Comparison of ENCODE assay signal across 1 cellular context in the genomic region with DNA sequence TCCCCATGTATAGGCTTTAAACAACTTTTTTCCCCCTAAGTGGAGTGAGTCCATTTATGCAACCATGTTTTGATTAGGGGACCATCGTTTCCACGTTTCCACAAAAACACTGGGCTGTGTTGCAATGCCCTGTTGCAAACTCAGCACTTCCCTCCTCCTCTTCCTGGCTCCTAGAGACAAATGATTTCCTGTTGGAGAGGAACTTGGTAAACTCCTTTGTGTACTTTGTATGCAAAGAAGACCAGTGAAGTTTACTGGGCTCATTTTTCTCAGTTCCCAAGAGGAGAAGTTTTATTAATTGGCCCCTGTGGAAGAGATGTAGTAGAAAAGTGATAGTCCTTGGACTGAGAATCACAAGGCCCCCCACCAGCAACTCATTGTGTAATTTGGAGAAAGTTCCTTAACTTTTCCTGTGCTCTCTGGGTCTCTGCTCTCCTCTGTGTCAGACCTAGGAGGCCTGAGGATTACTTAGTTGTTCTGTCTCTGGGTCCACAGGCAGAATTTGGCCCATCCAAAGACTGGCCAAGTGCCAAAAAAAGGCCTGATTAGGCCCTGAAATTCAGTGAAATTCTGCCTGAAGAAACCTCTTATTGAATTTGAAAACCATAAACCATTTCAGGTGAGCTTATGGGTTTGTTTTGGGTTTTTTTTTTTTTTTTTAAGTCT.
TF ChIP-seq lines count a peak whose summit lies in the region.

No MANE protein-coding gene starts in this region.

TF ChIP-seq in HepG2, 621 proteins besides CTCF, POLR2A, EP300 and RAD21 (continued from another document):
- TF ChIP-seq ZSCAN21 (CRISPR knock-in tag; IDR thresholded peaks at IDR 0.05; ENCODE audit: borderline replicate concordance): no peak
- no peak for TF ChIP-seq ONECUT2 (CRISPR knock-in tag; IDR thresholded peaks at IDR 0.05)
- TF ChIP-seq, protein P1, sequence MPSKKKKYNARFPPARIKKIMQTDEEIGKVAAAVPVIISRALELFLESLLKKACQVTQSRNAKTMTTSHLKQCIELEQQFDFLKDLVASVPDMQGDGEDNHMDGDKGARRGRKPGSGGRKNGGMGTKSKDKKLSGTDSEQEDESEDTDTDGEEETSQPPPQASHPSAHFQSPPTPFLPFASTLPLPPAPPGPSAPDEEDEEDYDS (CRISPR knock-in tag; IDR thresholded peaks at IDR 0.05): no peak
- peak; percentile 80; the same call in 1 of the 2 replicates for TF ChIP-seq CEBPB (IDR thresholded peaks at IDR 0.05; ENCODE audit: borderline replicate concordance, low read depth, low read length)
- no peak for TF ChIP-seq ZNF567 (CRISPR knock-in tag; IDR thresholded peaks at IDR 0.05; ENCODE audit: borderline replicate concordance)
- peak; percentile 65 to 73 for TF ChIP-seq MAFK (conservative IDR thresholded peaks at IDR 0.05 in 1 of 2, IDR thresholded peaks at IDR 0.05 in 1 of 2; ENCODE audit: low read length in 2 of 2)
- TF ChIP-seq, protein P2, sequence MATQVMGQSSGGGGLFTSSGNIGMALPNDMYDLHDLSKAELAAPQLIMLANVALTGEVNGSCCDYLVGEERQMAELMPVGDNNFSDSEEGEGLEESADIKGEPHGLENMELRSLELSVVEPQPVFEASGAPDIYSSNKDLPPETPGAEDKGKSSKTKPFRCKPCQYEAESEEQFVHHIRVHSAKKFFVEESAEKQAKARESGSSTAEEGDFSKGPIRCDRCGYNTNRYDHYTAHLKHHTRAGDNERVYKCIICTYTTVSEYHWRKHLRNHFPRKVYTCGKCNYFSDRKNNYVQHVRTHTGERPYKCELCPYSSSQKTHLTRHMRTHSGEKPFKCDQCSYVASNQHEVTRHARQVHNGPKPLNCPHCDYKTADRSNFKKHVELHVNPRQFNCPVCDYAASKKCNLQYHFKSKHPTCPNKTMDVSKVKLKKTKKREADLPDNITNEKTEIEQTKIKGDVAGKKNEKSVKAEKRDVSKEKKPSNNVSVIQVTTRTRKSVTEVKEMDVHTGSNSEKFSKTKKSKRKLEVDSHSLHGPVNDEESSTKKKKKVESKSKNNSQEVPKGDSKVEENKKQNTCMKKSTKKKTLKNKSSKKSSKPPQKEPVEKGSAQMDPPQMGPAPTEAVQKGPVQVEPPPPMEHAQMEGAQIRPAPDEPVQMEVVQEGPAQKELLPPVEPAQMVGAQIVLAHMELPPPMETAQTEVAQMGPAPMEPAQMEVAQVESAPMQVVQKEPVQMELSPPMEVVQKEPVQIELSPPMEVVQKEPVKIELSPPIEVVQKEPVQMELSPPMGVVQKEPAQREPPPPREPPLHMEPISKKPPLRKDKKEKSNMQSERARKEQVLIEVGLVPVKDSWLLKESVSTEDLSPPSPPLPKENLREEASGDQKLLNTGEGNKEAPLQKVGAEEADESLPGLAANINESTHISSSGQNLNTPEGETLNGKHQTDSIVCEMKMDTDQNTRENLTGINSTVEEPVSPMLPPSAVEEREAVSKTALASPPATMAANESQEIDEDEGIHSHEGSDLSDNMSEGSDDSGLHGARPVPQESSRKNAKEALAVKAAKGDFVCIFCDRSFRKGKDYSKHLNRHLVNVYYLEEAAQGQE (IDR thresholded peaks at IDR 0.05; ENCODE audit: borderline replicate concordance in 1 of 2, low read depth in 1 of 2, low read length in 2 of 2): no peak
- no peak for TF ChIP-seq KLF16 (CRISPR knock-in tag; IDR thresholded peaks at IDR 0.05)
- no peak for TF ChIP-seq ZNF652 (CRISPR knock-in tag; IDR thresholded peaks at IDR 0.05; ENCODE audit: borderline replicate concordance, low read depth)
- TF ChIP-seq FLYWCH1 (CRISPR knock-in tag; IDR thresholded peaks at IDR 0.05): no peak
- TF ChIP-seq, protein P3, sequence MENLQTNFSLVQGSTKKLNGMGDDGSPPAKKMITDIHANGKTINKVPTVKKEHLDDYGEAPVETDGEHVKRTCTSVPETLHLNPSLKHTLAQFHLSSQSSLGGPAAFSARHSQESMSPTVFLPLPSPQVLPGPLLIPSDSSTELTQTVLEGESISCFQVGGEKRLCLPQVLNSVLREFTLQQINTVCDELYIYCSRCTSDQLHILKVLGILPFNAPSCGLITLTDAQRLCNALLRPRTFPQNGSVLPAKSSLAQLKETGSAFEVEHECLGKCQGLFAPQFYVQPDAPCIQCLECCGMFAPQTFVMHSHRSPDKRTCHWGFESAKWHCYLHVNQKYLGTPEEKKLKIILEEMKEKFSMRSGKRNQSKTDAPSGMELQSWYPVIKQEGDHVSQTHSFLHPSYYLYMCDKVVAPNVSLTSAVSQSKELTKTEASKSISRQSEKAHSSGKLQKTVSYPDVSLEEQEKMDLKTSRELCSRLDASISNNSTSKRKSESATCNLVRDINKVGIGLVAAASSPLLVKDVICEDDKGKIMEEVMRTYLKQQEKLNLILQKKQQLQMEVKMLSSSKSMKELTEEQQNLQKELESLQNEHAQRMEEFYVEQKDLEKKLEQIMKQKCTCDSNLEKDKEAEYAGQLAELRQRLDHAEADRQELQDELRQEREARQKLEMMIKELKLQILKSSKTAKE (CRISPR knock-in tag; IDR thresholded peaks at IDR 0.05; ENCODE audit: borderline replicate concordance): no peak
- no peak for TF ChIP-seq TCF7L2 (IDR thresholded peaks at IDR 0.05; ENCODE audit: low read depth, low read length)
- no peak for TF ChIP-seq JUND (CRISPR knock-in tag; IDR thresholded peaks at IDR 0.05)
- no peak for TF ChIP-seq NR1H2 (CRISPR knock-in tag; IDR thresholded peaks at IDR 0.05; ENCODE audit: borderline replicate concordance, low read depth)
- TF ChIP-seq HNF4G (IDR thresholded peaks at IDR 0.05; ENCODE audit: borderline replicate concordance, low read depth, low read length): no peak
- TF ChIP-seq HNF4G (CRISPR knock-in tag; IDR thresholded peaks at IDR 0.05; ENCODE audit: borderline replicate concordance, low read depth): no peak
- no peak for TF ChIP-seq ZMYM2 (CRISPR knock-in tag; IDR thresholded peaks at IDR 0.05)
- no peak for TF ChIP-seq PRPF4 (IDR thresholded peaks at IDR 0.05; ENCODE audit: low read depth, low read length, poor library complexity, severe bottlenecking)
- peak; percentile 78 for TF ChIP-seq CEBPG (CRISPR knock-in tag; IDR thresholded peaks at IDR 0.05)
- TF ChIP-seq ZNF546 (CRISPR knock-in tag; conservative IDR thresholded peaks at IDR 0.05): no peak
- TF ChIP-seq XRCC5 (optimal IDR thresholded peaks at IDR 0.05; ENCODE audit: low read length): no peak
- no peak for TF ChIP-seq ARNT (IDR thresholded peaks at IDR 0.05)
- no peak for TF ChIP-seq REL (CRISPR knock-in tag; conservative IDR thresholded peaks at IDR 0.05)
